ENCODE assay signal across 26 cellular contexts in the genomic region with DNA sequence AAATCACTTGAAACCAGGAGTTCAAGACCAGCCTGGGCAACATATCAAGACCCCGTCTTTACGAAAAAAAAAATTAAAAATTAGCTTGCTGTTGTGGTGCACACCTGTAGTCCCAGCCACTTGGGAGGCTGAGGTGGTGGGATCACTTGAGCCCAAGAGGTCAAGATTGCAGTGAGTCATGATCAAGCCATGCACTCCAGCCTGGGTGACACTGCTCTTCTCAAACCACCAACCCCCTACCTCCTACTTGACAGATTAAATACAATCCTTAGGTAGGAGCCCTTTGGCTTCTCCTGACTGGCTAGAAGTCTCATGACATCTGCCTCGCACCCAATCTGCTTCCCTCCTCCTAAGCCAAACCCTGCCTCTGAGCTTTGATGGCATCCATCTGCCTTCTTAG. TPM values are rescaled to one million over a fixed set of nuclear protein-coding genes. Genes with fewer than 3 reads are reported as not detected.
DNase-seq lines count a peak whose midpoint lies in the region; ATAC-seq and TF ChIP-seq lines count a peak whose summit lies in the region.
"Had no signal": no experiment of that assay in that cellular context is flagged by ENCODE, and none has a peak within 500 bp of the region (broad histone marks: within the 10 kb centered on the region; RNA-seq: fewer than 3 reads in every experiment).

No MANE protein-coding gene starts in this region.

- no peaks in the 10 kb centered on the region for H3K9me3 Mint-ChIP-seq in type B pancreatic cell
- no peaks in the 10 kb centered on the region for H3K9me3 Mint-ChIP-seq in activated T-helper 2 cell treated with anti-CD3 and anti-CD28 coated beads, Interferon-gamma antibody, Interleukin-2, Interleukin-4, amounts not matched to agents 10 μg/mL and 5 μg/mL and 100 μg/mL, durations not matched to agents 14 hours and 24 hours and 36 hours
- no peaks in the 10 kb centered on the region for H3K9me3 Mint-ChIP-seq in HFFc6
- H3K9me3 Mint-ChIP-seq: CD8-positive, alpha-beta memory T cell had no signal

- H3K27me3 Mint-ChIP-seq in type B pancreatic cell (no peaks in the 10 kb centered on the region), HFFc6 (ENCODE audit: insufficient read depth) (peaks cover 21% of the 10 kb centered on the region)
- peaks cover 30% of the 10 kb centered on the region for H3K27me3 Mint-ChIP-seq in activated T-helper 2 cell treated with anti-CD3 and anti-CD28 coated beads, Interferon-gamma antibody, Interleukin-2, Interleukin-4, amounts not matched to agents 10 μg/mL and 5 μg/mL and 100 μg/mL, durations not matched to agents 14 hours and 24 hours and 36 hours (ENCODE audit: low read depth)

- H3K9me3 ChIP-seq in PC-3 (ENCODE audit: low read length): no peaks in the 10 kb centered on the region
- H3K9me3 ChIP-seq: Peyer's patch had no signal

- 0 out of 2 replicates have a peak overlapping the region, but pooled peaks have one; percentile 18 for H3K27ac ChIP-seq in PC-3 (ENCODE audit: low read length)

- H3K36me3 Mint-ChIP-seq in type B pancreatic cell (no peaks in the 10 kb centered on the region), HFFc6 (ENCODE audit: low read depth) (no peaks in the 10 kb centered on the region)
- no peaks in the 10 kb centered on the region for H3K36me3 Mint-ChIP-seq in activated T-helper 2 cell treated with anti-CD3 and anti-CD28 coated beads, Interferon-gamma antibody, Interleukin-2, Interleukin-4, amounts not matched to agents 10 μg/mL and 5 μg/mL and 100 μg/mL, durations not matched to agents 14 hours and 24 hours and 36 hours (ENCODE audit: low read depth)
- H3K36me3 Mint-ChIP-seq: CD8-positive, alpha-beta memory T cell had no signal

- H3K4me1 ChIP-seq in PC-3 (ENCODE audit: insufficient read depth, low read length): peaks cover 32% of the 10 kb centered on the region

- POLR2A ChIA-PET in PC-3 (lab: Charles Lee; ENCODE audit: unreplicated experiment): no interaction called here

- TF ChIP-seq CTCF in PC-3 (conservative IDR thresholded peaks at IDR 0.05; ENCODE audit: low read depth, low read length) (no peak), type B pancreatic cell (conservative IDR thresholded peaks at IDR 0.05) (no peak), HFFc6 (IDR thresholded peaks at IDR 0.05) (no peak)

- no peak for ATAC-seq in PC-3
- ATAC-seq: Right ventricle myocardium inferior had no signal

- no peak overlapping the region for H3K4me3 Mint-ChIP-seq in type B pancreatic cell
- no peak overlapping the region for H3K4me3 Mint-ChIP-seq in activated T-helper 2 cell treated with anti-CD3 and anti-CD28 coated beads, Interferon-gamma antibody, Interleukin-2, Interleukin-4, amounts not matched to agents 10 μg/mL and 5 μg/mL and 100 μg/mL, durations not matched to agents 14 hours and 24 hours and 36 hours (ENCODE audit: low read depth)
- no peak overlapping the region for H3K4me3 Mint-ChIP-seq in HFFc6
- H3K4me3 Mint-ChIP-seq: CD8-positive, alpha-beta memory T cell had no signal

- H3K27ac Mint-ChIP-seq in type B pancreatic cell: peak overlapping the region; percentile 84
- no peak overlapping the region for H3K27ac Mint-ChIP-seq in activated T-helper 2 cell treated with anti-CD3 and anti-CD28 coated beads, Interferon-gamma antibody, Interleukin-2, Interleukin-4, amounts not matched to agents 10 μg/mL and 5 μg/mL and 100 μg/mL, durations not matched to agents 14 hours and 24 hours and 36 hours
- H3K27ac Mint-ChIP-seq in HFFc6: no peak overlapping the region; the same call in 1 of the 2 replicates

- H2AFZ ChIP-seq in PC-3 (ENCODE audit: low read length): no peak overlapping the region

- CTCF ChIA-PET in PC-3 (lab: Charles Lee): no interaction called here

- no peak overlapping the region for H3K4me3 ChIP-seq in PC-3 (ENCODE audit: low read length)
- H3K4me3 ChIP-seq: Peyer's patch had no signal

- no peaks in the 10 kb centered on the region for H3K36me3 ChIP-seq in PC-3 (ENCODE audit: low read depth, low read length)
- H3K36me3 ChIP-seq: Peyer's patch had no signal

- no peaks in the 10 kb centered on the region for H3K27me3 ChIP-seq in PC-3 (ENCODE audit: low read length)
- H3K27me3 ChIP-seq: Peyer's patch had no signal

- H3F3A ChIP-seq in PC-3 (ENCODE audit: low read length, unreplicated experiment): peaks cover 6% of the 10 kb centered on the region

- intact Hi-C loops in PC-3 (cut with micrococcal nuclease): no loop called here
- intact Hi-C loops in activated T-helper 2 cell treated with anti-CD3 and anti-CD28 coated beads, Interferon-gamma antibody, Interleukin-2, Interleukin-4, amounts not matched to agents 10 μg/mL and 5 μg/mL and 100 μg/mL, durations not matched to agents 14 hours and 24 hours and 36 hours (cut with micrococcal nuclease): no loop called here

- H4K20me1 ChIP-seq in PC-3 (ENCODE audit: low read length): no peaks in the 10 kb centered on the region

- H3K9me2 ChIP-seq in PC-3 (replicated peaks; ENCODE audit: low read length): no peaks in the 10 kb centered on the region

- H3K9ac ChIP-seq in PC-3 (ENCODE audit: low read length): no peak overlapping the region

- H3K79me2 ChIP-seq in PC-3 (ENCODE audit: low read length): no peaks in the 10 kb centered on the region

- DNase-seq in NCI-H82 (lab: John Stamatoyannopoulos, UW): peak; percentile 29
- DNase-seq in NCI-H82 treated with DMSO at 0.1 percent for 48 hours (lab: John Stamatoyannopoulos, UW; ENCODE audit: unreplicated experiment): no peak
- peak; percentile 33 for DNase-seq in PC-3
- peak; percentile 35 for DNase-seq in kidney tubule cell (ENCODE audit: low spot score)
- DNase-seq in type B pancreatic cell (ENCODE audit: extremely low spot score, unreplicated experiment): no peak
- DNase-seq in activated gamma-delta T cell (lab: John Stamatoyannopoulos, UW): no peak
- no peak for DNase-seq in activated T-helper 2 cell treated with anti-CD3 and anti-CD28 coated beads, Interferon-gamma antibody, Interleukin-2, Interleukin-4, amounts not matched to agents 10 μg/mL and 5 μg/mL and 100 μg/mL, durations not matched to agents 14 hours and 24 hours and 36 hours (ENCODE audit: low spot score)
- DNase-seq in HFFc6: no peak
- DNase-seq: 8988T; AML-193; C1 segment of cervical spinal cord; Calu3; CD8-positive, alpha-beta memory T cell; DMS53; Kasumi-1; MM.1S; NCI-H1092; NCI-H1436; NCI-H187 treated with DMSO at 0.1 percent for 48 hours; NCI-H2107; NCI-H446 treated with DMSO at 0.1 percent for 48 hours; NK-92 treated with Interleukin-12 subunit alpha and Interleukin-12 subunit beta, amount 100 ng/mL, for 24 hours; Peyer's patch had no signal

- H3K4me1 Mint-ChIP-seq in type B pancreatic cell (ENCODE audit: unreplicated experiment) (peaks cover 29% of the 10 kb centered on the region), HFFc6 (ENCODE audit: low read depth) (peaks cover 37% of the 10 kb centered on the region)
- peaks cover 15% of the 10 kb centered on the region for H3K4me1 Mint-ChIP-seq in activated T-helper 2 cell treated with anti-CD3 and anti-CD28 coated beads, Interferon-gamma antibody, Interleukin-2, Interleukin-4, amounts not matched to agents 10 μg/mL and 5 μg/mL and 100 μg/mL, durations not matched to agents 14 hours and 24 hours and 36 hours (ENCODE audit: low read depth)

- BruUV-seq in PC-3 (replicated peaks; lab: Mats Ljungman, UMichigan): no TSS peak

- H3K4me2 ChIP-seq in PC-3 (ENCODE audit: low read length): no peak overlapping the region

RNA-seq across cellular contexts. Expression of a gene that starts 11.6 kb away (rescaled TPM):
- total RNA-seq in PC-3 (2014; rRNA removed): 40.4 and 48.1 TPM in 2 replicates
- 25.9 and 35.9 TPM in 2 replicates for total RNA-seq in type B pancreatic cell (ENCODE audit: low replicate concordance)
- total RNA-seq in activated T-helper 2 cell treated with anti-CD3 and anti-CD28 coated beads, Interferon-gamma antibody, Interleukin-2, Interleukin-4, amounts not matched to agents 10 μg/mL and 5 μg/mL and 100 μg/mL, durations not matched to agents 14 hours and 24 hours and 36 hours: 0.23 TPM in 1 of 2 replicates, not detected in the other
- total RNA-seq in HFFc6 (2021; fragmentation: NEBNext Ultra II Directional; extraction: Animal tissue kit (Norgen Biotek cat#: 25700)): not detected

RNA-seq across cellular contexts. Expression of a gene that starts 57.3 kb away (rescaled TPM):
- total RNA-seq in PC-3 (2014; rRNA removed): not detected in 2 replicates
- total RNA-seq in type B pancreatic cell (ENCODE audit: low replicate concordance): not detected in 2 replicates
- not detected in 2 replicates for total RNA-seq in activated T-helper 2 cell treated with anti-CD3 and anti-CD28 coated beads, Interferon-gamma antibody, Interleukin-2, Interleukin-4, amounts not matched to agents 10 μg/mL and 5 μg/mL and 100 μg/mL, durations not matched to agents 14 hours and 24 hours and 36 hours
- not detected for total RNA-seq in HFFc6 (2021; fragmentation: NEBNext Ultra II Directional; extraction: Animal tissue kit (Norgen Biotek cat#: 25700))
- total RNA-seq: Calu3; CD8-positive, alpha-beta memory T cell; H1; Peyer's patch; SK-MEL-5 had no signal

Comparison
In these comparisons a context has a peak if more than half of its experiments do, and no peak if none do; other contexts are left out.
1. DNase-seq: peak in NCI-H82 (single experiment), PC-3 (single experiment) and kidney tubule cell (single experiment); none in NCI-H82 treated with DMSO at 0.1 percent for 48 hours (single experiment), type B pancreatic cell (single experiment), activated gamma-delta T cell (single experiment), activated T-helper 2 cell treated with anti-CD3 and anti-CD28 coated beads, Interferon-gamma antibody, Interleukin-2, Interleukin-4, amounts not matched to agents 10 μg/mL and 5 μg/mL and 100 μg/mL, durations not matched to agents 14 hours and 24 hours and 36 hours (single experiment) and HFFc6 (single experiment).
2. RNA of a gene that starts 11.6 kb away (total RNA-seq): 40.4 to 48.1 TPM in PC-3 and 25.9 to 35.9 TPM in type B pancreatic cell; 0.23 TPM in activated T-helper 2 cell treated with anti-CD3 and anti-CD28 coated beads, Interferon-gamma antibody, Interleukin-2, Interleukin-4, amounts not matched to agents 10 μg/mL and 5 μg/mL and 100 μg/mL, durations not matched to agents 14 hours and 24 hours and 36 hours and not detected in HFFc6; every median in the first group is over 10 times any median in the second.